Comparison of ENCODE assay signal across 11 cellular contexts in the genomic region with DNA sequence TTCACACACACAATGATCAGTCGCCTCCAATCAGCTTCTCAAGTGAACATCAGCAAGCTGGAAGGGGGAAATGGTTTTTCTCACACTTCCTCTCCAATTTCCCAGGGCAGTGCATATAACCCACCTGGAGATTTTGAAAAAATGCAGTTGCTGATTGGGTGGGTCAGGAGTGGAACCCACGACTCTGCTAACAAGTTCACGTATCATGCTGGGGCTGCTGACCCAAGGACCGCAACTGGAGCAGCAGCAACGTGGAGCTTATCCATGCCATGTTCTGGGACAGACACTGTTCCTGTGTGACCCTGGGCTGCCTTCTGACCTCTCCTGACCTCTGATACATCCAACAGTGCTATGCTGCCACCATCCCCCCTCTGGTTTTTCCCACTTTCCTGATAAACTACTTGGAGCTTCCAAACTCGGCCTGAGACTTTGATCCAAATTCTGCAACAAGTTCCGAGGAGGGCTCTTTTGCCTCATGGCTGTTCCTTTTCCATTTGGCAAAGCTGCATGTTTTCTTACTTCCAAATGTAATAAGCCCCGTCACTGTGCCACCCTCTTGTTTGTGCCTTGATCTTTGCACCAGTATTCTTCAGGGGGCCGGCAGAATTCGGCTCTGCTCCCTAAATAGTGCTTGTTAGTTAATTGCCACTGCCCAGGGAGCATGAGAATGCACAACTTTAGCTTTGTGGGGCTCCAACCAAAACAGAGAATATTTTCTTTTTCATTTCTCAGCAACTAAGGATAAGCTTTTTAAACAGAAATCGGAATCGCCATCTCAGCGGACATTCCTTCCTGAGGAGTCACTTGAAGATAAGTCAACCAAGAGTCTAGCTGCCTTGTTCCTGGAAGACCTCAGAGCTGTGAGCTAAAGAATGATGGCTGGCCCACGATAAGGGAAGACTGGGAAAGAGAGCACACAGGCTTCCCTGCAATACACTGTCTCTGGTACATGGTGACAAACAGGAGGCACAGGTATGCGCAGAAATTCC.
DNase-seq lines count a peak whose midpoint lies in the region; ATAC-seq and TF ChIP-seq lines count a peak whose summit lies in the region.
"Had no signal": no experiment of that assay in that cellular context is flagged by ENCODE, and none has a peak within 500 bp of the region (broad histone marks: within the 10 kb centered on the region; RNA-seq: fewer than 3 reads in every experiment).

No MANE protein-coding gene starts in this region.

- H3K27ac ChIP-seq in BLaER1 treated with 17β-estradiol and CSF1 and Interleukin-3, amounts not matched to agents 10 nM and 100 nM: peak overlapping the region in 5 of 11 experiments; percentile 26 to 72 (median 57); a peak in 8 of 22 replicates
- H3K27ac ChIP-seq in IMR-90 (ENCODE audit: insufficient read depth, low read length): peak overlapping the region; percentile 42
- H3K27ac ChIP-seq in cingulate gyrus (ENCODE audit: low read depth, low read length): peak overlapping the region; percentile 50
- peak overlapping the region; percentile 42 for H3K27ac ChIP-seq in neural progenitor cell
- no peak overlapping the region for H3K27ac ChIP-seq in mesendoderm (ENCODE audit: low read depth, low read length)
- no peak overlapping the region for H3K27ac ChIP-seq in PC-9

- no peak for TF ChIP-seq RAD21 in IMR-90 (IDR thresholded peaks at IDR 0.05; ENCODE audit: low read length)

- no peak overlapping the region; the same call in 1 of the 2 replicates for H4K91ac ChIP-seq in IMR-90 (ENCODE audit: insufficient read depth, low read depth, low read length)

- BruUV-seq in IMR-90 (replicated peaks; lab: Mats Ljungman, UMichigan) (no TSS peak), PC-9 (replicated peaks; lab: Mats Ljungman, UMichigan) (no TSS peak)

- 0 out of 2 replicates have a peak overlapping the region, but pooled peaks have one; percentile 13 for H3K23ac ChIP-seq in IMR-90 (ENCODE audit: low read depth, low read length)
- H3K23ac ChIP-seq in mesendoderm (ENCODE audit: low read length): no peak overlapping the region

- peaks cover 25 to 99% (median 86%) of the 10 kb centered on the region in 10 experiments for H3K4me1 ChIP-seq in BLaER1 treated with 17β-estradiol and CSF1 and Interleukin-3, amounts not matched to agents 10 nM and 100 nM
- H3K4me1 ChIP-seq in IMR-90 (ENCODE audit: control insufficient read depth, insufficient read depth, low read length) (peaks cover 13% of the 10 kb centered on the region), neural progenitor cell (peaks cover 3% of the 10 kb centered on the region), mesendoderm (ENCODE audit: control insufficient read depth, low read depth, low read length) (no peaks in the 10 kb centered on the region), PC-9 (replicated peaks; ENCODE audit: insufficient read depth) (no peaks in the 10 kb centered on the region)

- H3K9me3 Mint-ChIP-seq in neural progenitor cell: peaks cover 2% of the 10 kb centered on the region

- in situ Hi-C loops in IMR-90 (cut with MboI; ENCODE audit: low sequenced_read_pairs): no loop called here

- no peak overlapping the region for H3K4me3 Mint-ChIP-seq in neural progenitor cell

- H3F3A ChIP-seq in neural progenitor cell (ENCODE audit: low read depth): peaks cover 33% of the 10 kb centered on the region
- H3F3A ChIP-seq in PC-9 (ENCODE audit: insufficient read depth, low read depth): no peaks in the 10 kb centered on the region

- H3K4me1 Mint-ChIP-seq in neural progenitor cell: peaks cover 16% of the 10 kb centered on the region

- peak overlapping the region in 2 of 10 experiments; percentile 28 to 33; a peak in 2 of 20 replicates for H3K4me3 ChIP-seq in BLaER1 treated with 17β-estradiol and CSF1 and Interleukin-3, amounts not matched to agents 10 nM and 100 nM
- H3K4me3 ChIP-seq in IMR-90 (ENCODE audit: insufficient read depth, low read depth, low read length) (no peak overlapping the region), neural progenitor cell (no peak overlapping the region), mesendoderm (ENCODE audit: low read length) (no peak overlapping the region), PC-9 (no peak overlapping the region)
- H3K4me3 ChIP-seq: SK-N-MC had no signal

- H2BK120ac ChIP-seq in IMR-90 (ENCODE audit: low read depth, low read length) (peak overlapping the region; percentile 36; the same call in 1 of the 2 replicates), mesendoderm (ENCODE audit: low read depth, low read length) (no peak overlapping the region)

- TF ChIP-seq CTCF in IMR-90 (conservative IDR thresholded peaks at IDR 0.05; ENCODE audit: low read depth, low read length) (no peak), neural progenitor cell (IDR thresholded peaks at IDR 0.05) (no peak), PC-9 (conservative IDR thresholded peaks at IDR 0.05) (no peak)

- H4K5ac ChIP-seq in IMR-90 (ENCODE audit: low read depth, low read length): no peak overlapping the region
- H4K5ac ChIP-seq in mesendoderm (ENCODE audit: low read length): no peak overlapping the region

- peak overlapping the region; percentile 39; the same call in 1 of the 2 replicates for H3K18ac ChIP-seq in IMR-90 (ENCODE audit: low read depth, low read length)
- H3K18ac ChIP-seq in mesendoderm (ENCODE audit: low read length): no peak overlapping the region

- H2AK5ac ChIP-seq in IMR-90 (ENCODE audit: low read depth, low read length) (peak overlapping the region; percentile 14; the same call in 1 of the 2 replicates), mesendoderm (ENCODE audit: low read length) (no peak overlapping the region)

- H3K36me3 ChIP-seq in BLaER1 treated with 17β-estradiol and CSF1 and Interleukin-3, amounts not matched to agents 10 nM and 100 nM: peaks cover 13 to 84% (median 68%) of the 10 kb centered on the region in 11 experiments
- peaks cover 59% of the 10 kb centered on the region for H3K36me3 ChIP-seq in IMR-90 (ENCODE audit: control insufficient read depth, insufficient read depth, low read length)
- H3K36me3 ChIP-seq in neural progenitor cell: peaks cover 31% of the 10 kb centered on the region
- peaks cover 3% of the 10 kb centered on the region for H3K36me3 ChIP-seq in mesendoderm (ENCODE audit: control insufficient read depth, insufficient read depth, low read length)
- no peaks in the 10 kb centered on the region for H3K36me3 ChIP-seq in PC-9 (ENCODE audit: low read depth)

- H3K9me3 ChIP-seq in BLaER1 treated with 17β-estradiol and CSF1 and Interleukin-3, amounts not matched to agents 10 nM and 100 nM (replicated peaks in 1 of 11): no peaks in the 10 kb centered on the region
- no peaks in the 10 kb centered on the region for H3K9me3 ChIP-seq in IMR-90 (ENCODE audit: control insufficient read depth, insufficient read depth, low read length)
- no peaks in the 10 kb centered on the region for H3K9me3 ChIP-seq in neural progenitor cell (ENCODE audit: low read depth)
- no peaks in the 10 kb centered on the region for H3K9me3 ChIP-seq in PC-9 (ENCODE audit: insufficient read depth, low read depth)

- H2BK15ac ChIP-seq in IMR-90 (ENCODE audit: low read depth, low read length): no peak overlapping the region
- H2BK15ac ChIP-seq in mesendoderm (replicated peaks; ENCODE audit: low read depth): no peak overlapping the region

- H3K56ac ChIP-seq in IMR-90 (ENCODE audit: extremely low read depth, insufficient read depth, low read length) (no peak overlapping the region), mesendoderm (ENCODE audit: low read length) (no peak overlapping the region)

- peak overlapping the region in 4 of 11 experiments; percentile 56 to 63 (median 60); a peak in 8 of 22 replicates for H3K9ac ChIP-seq in BLaER1 treated with 17β-estradiol and CSF1 and Interleukin-3, amounts not matched to agents 10 nM and 100 nM
- no peak overlapping the region for H3K9ac ChIP-seq in IMR-90 (ENCODE audit: low read depth, low read length)
- H3K9ac ChIP-seq in neural progenitor cell: no peak overlapping the region
- H3K9ac ChIP-seq in mesendoderm (ENCODE audit: low read length): no peak overlapping the region

- peaks cover 0 to 73% (median 47%) of the 10 kb centered on the region in 11 experiments; a peak in 17 of 22 replicates for H4K20me1 ChIP-seq in BLaER1 treated with 17β-estradiol and CSF1 and Interleukin-3, amounts not matched to agents 10 nM and 100 nM
- H4K20me1 ChIP-seq in IMR-90 (ENCODE audit: insufficient read depth, low read length): no peaks in the 10 kb centered on the region
- H4K20me1 ChIP-seq in neural progenitor cell (ENCODE audit: low read depth): peaks cover 81% of the 10 kb centered on the region
- no peaks in the 10 kb centered on the region for H4K20me1 ChIP-seq in PC-9 (ENCODE audit: insufficient read depth)

- H2BK20ac ChIP-seq in IMR-90 (ENCODE audit: low read depth, low read length): no peak overlapping the region; the same call in 1 of the 2 replicates

- H2AFZ ChIP-seq in IMR-90 (replicated peaks; ENCODE audit: low read length, poor library complexity): no peak overlapping the region
- no peak overlapping the region for H2AFZ ChIP-seq in neural progenitor cell (replicated peaks)
- H2AFZ ChIP-seq in PC-9: no peak overlapping the region

- CTCF ChIA-PET in IMR-90 (lab: Yijun Ruan, JAX) (interaction anchor here (1.3 kb wide), 1 partner anchor 10 kb away, joined by 4 read pairs; no protein-coding TSS in a partner anchor), PC-9 (lab: Charles Lee) (no interaction called here)

- dilution Hi-C loops in IMR-90 (cut with HindIII; ENCODE audit: low sequenced_read_pairs, unreplicated experiment): no loop called here

- no peaks in the 10 kb centered on the region for H3K9me2 ChIP-seq in PC-9 (ENCODE audit: insufficient read depth)

- H4K8ac ChIP-seq in IMR-90 (ENCODE audit: low read depth in 2 of 2, low read length in 2 of 2) (peak overlapping the region in 1 of 2 experiments; percentile 17; a peak in 1 of 4 replicates), mesendoderm (ENCODE audit: low read depth, low read length) (no peak overlapping the region)

- intact Hi-C loops in IMR-90 (cut with micrococcal nuclease) (no loop called here), PC-9 (cut with micrococcal nuclease; ENCODE audit: unreplicated experiment) (no loop called here)

- H3K27ac Mint-ChIP-seq in neural progenitor cell: peak overlapping the region; percentile 29

- no peaks in the 10 kb centered on the region for H3K27me3 ChIP-seq in BLaER1 treated with 17β-estradiol and CSF1 and Interleukin-3, amounts not matched to agents 10 nM and 100 nM
- no peaks in the 10 kb centered on the region for H3K27me3 ChIP-seq in IMR-90 (ENCODE audit: control insufficient read depth, insufficient read depth, low read length)
- no peaks in the 10 kb centered on the region for H3K27me3 ChIP-seq in neural progenitor cell
- H3K27me3 ChIP-seq in mesendoderm (ENCODE audit: insufficient read depth, low read length, poor library complexity): no peaks in the 10 kb centered on the region
- H3K27me3 ChIP-seq in PC-9 (ENCODE audit: insufficient read depth, low read depth): no peaks in the 10 kb centered on the region

- H3K36me3 Mint-ChIP-seq in neural progenitor cell: peaks cover 68% of the 10 kb centered on the region

- no peak for TF ChIP-seq POLR2A in IMR-90 (IDR thresholded peaks at IDR 0.05; ENCODE audit: low read depth, low read length)

- H3K9me1 ChIP-seq in IMR-90 (ENCODE audit: insufficient read depth, low read length): peaks cover 23% of the 10 kb centered on the region

- 78% methylated on average over 5 of the region's 15 CpGs; no CpG with 5 or more reads in 1 of the 2 experiments for WGBS in IMR-90 (ENCODE audit: extremely low coverage in 2 of 2, insufficient read length in 1 of 2), 2 experiments
- no CpG with 5 or more reads among the region's 15 CpGs for WGBS in mesendoderm (ENCODE audit: extremely low coverage, insufficient coverage, low lambda C conversion rate)

- H3K4ac ChIP-seq in IMR-90 (ENCODE audit: low read depth, low read length) (peak overlapping the region; percentile 18; the same call in 1 of the 2 replicates), mesendoderm (ENCODE audit: low read depth, low read length) (no peak overlapping the region)

- POLR2A ChIA-PET in IMR-90 (lab: Charles Lee; ENCODE audit: unreplicated experiment) (no interaction called here), PC-9 (lab: Charles Lee; ENCODE audit: unreplicated experiment) (no interaction called here)

- H3K79me1 ChIP-seq in IMR-90 (ENCODE audit: low read depth in 1 of 2, low read length in 2 of 2) (peaks cover 0 to 5% of the 10 kb centered on the region in 2 experiments; a peak in 1 of 4 replicates), mesendoderm (ENCODE audit: low read length) (no peaks in the 10 kb centered on the region)

- H3K4me2 ChIP-seq in BLaER1 treated with 17β-estradiol and CSF1 and Interleukin-3, amounts not matched to agents 10 nM and 100 nM: peak overlapping the region; percentile 56 to 97 (median 85); a peak in 21 of 22 replicates
- H3K4me2 ChIP-seq in IMR-90 (ENCODE audit: low read depth, low read length) (no peak overlapping the region), neural progenitor cell (no peak overlapping the region), mesendoderm (ENCODE audit: low read length) (no peak overlapping the region), PC-9 (no peak overlapping the region)

- H3K79me2 ChIP-seq in neural progenitor cell (ENCODE audit: low read depth): peaks cover 71% of the 10 kb centered on the region
- no peaks in the 10 kb centered on the region for H3K79me2 ChIP-seq in mesendoderm (ENCODE audit: control insufficient read depth, insufficient read depth, low read length)
- no peaks in the 10 kb centered on the region for H3K79me2 ChIP-seq in PC-9 (ENCODE audit: low read depth)

- H2AK9ac ChIP-seq in IMR-90 (replicated peaks; ENCODE audit: low read depth, low read length, poor library complexity): no peak overlapping the region

- peak; percentile 59 for ATAC-seq in IMR-90 (ENCODE audit: low read depth)
- ATAC-seq in HG02981 (IDR thresholded peaks at IDR 0.05; ENCODE audit: unreplicated experiment): no peak

- peak overlapping the region; percentile 8 for H2BK5ac ChIP-seq in IMR-90 (ENCODE audit: low read depth, low read length, poor library complexity, severe bottlenecking)
- no peak overlapping the region for H2BK5ac ChIP-seq in mesendoderm (ENCODE audit: low read length)

- peaks cover 2% of the 10 kb centered on the region for H3K27me3 Mint-ChIP-seq in neural progenitor cell (ENCODE audit: insufficient read depth, low read depth)

- H3K14ac ChIP-seq in IMR-90 (replicated peaks; ENCODE audit: low read depth, low read length): no peak overlapping the region

- DNase-seq in IMR-90 (peak; percentile 71), neural progenitor cell (ENCODE audit: low spot score) (no peak), mesendoderm (no peak), NK-92 (lab: John Stamatoyannopoulos, UW; ENCODE audit: unreplicated experiment) (no peak), PC-9 (no peak)
- DNase-seq: hippocampal formation, NCI-H187 treated with DMSO at 0.1 percent for 48 hours had no signal

Comparison
In these comparisons a context has a peak if more than half of its experiments do, and no peak if none do; other contexts are left out.
1. H3K27ac ChIP-seq: peak in IMR-90 (single experiment), cingulate gyrus (single experiment) and neural progenitor cell (single experiment); none in mesendoderm (single experiment) and PC-9 (single experiment).
2. H3K4me2 ChIP-seq: peak in BLaER1 treated with 17β-estradiol and CSF1 and Interleukin-3, amounts not matched to agents 10 nM and 100 nM (11 of 11); none in IMR-90 (single experiment), neural progenitor cell (single experiment), mesendoderm (single experiment) and PC-9 (single experiment).